In the genomic region with DNA sequence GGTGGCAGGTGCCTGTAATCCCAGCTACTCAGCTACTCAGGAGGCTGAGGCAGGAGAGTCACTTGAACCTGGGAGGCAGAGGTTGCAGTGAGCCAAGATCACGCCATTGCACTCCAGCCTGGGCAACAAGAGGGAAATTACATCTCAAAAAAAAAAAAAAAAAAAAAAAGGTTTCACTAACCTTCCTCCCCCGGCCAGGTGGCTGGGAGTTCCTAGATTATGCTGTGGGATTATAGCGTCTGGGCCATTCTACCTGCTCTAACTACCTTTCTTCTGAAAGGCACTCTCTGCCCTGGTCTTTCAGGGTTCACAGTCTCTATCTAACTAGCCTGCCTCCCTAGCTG, we compare ENCODE assay signal across 9 cellular contexts. TPM values are rescaled to one million over a fixed set of nuclear protein-coding genes. Genes with fewer than 3 reads are reported as not detected.
DNase-seq lines count a peak whose midpoint lies in the region; ATAC-seq and TF ChIP-seq lines count a peak whose summit lies in the region.
"Not testable (repeated sequence)": the region's sequence is repeated elsewhere in the genome, so short reads cannot be mapped to it uniquely, and the experiment has no call there.
"Had no signal": no experiment of that assay in that cellular context is flagged by ENCODE, and none has a peak within 500 bp of the region (broad histone marks: within the 10 kb centered on the region; RNA-seq: fewer than 3 reads in every experiment).

No MANE protein-coding gene starts in this region.

- H3K4me1 ChIP-seq in SK-N-SH (ENCODE audit: control insufficient read depth in 1 of 2, insufficient read depth in 2 of 2, low read depth in 1 of 2, low read length in 1 of 2); mesodermal cell (ENCODE audit: control insufficient read depth, insufficient read depth, low read length, poor library complexity, severe bottlenecking); upper lobe of right lung: not testable (repeated sequence)
- peaks cover 0 to 16% (median 6%) of the 10 kb centered on the region in 6 donors for H3K4me1 ChIP-seq in spleen

- not testable (repeated sequence) for TF ChIP-seq POLR2A in spleen (IDR thresholded peaks at IDR 0.05)

- H3K9me3 ChIP-seq in SK-N-SH; mesodermal cell (ENCODE audit: control insufficient read depth, low read length); spleen; upper lobe of right lung: not testable (repeated sequence)

- not testable (repeated sequence) for H3K9ac ChIP-seq in SK-N-SH

- not testable (repeated sequence) for H3K27me3 ChIP-seq in SK-N-SH (ENCODE audit: insufficient read depth); spleen (replicated peaks in 1 of 7); upper lobe of right lung

- H3K4me2 ChIP-seq in SK-N-SH: not testable (repeated sequence)

- H3K27ac ChIP-seq in SK-N-SH (ENCODE audit: low read depth in 2 of 2, low read length in 1 of 2): not testable (repeated sequence)
- H3K27ac ChIP-seq in mesodermal cell (ENCODE audit: low read depth, low read length, severe bottlenecking): peak overlapping the region; percentile 29
- H3K27ac ChIP-seq in spleen: peak overlapping the region in 5 of 8 donors; percentile 32 to 81 (median 33)
- H3K27ac ChIP-seq in upper lobe of right lung: peak overlapping the region; percentile 68

- H2AFZ ChIP-seq in SK-N-SH (ENCODE audit: low read depth): peak overlapping the region; percentile 29; the same call in 1 of the 2 replicates

- DNase-seq in SK-N-SH; activated T-helper 2 cell treated with anti-CD3 and anti-CD28 coated beads, Interferon-gamma antibody, Interleukin-2, Interleukin-4, amounts not matched to agents 10 μg/mL and 5 μg/mL and 100 μg/mL, durations not matched to agents 14 hours and 24 hours and 36 hours (ENCODE audit: low spot score); endothelial cell (ENCODE audit: low spot score); spleen; upper lobe of right lung: not testable (repeated sequence)

- H3K4me3 ChIP-seq in SK-N-SH (ENCODE audit: low read depth in 2 of 2, low read length in 1 of 2); mesodermal cell (ENCODE audit: extremely low read depth, insufficient read depth, low read length, poor library complexity, severe bottlenecking); spleen; upper lobe of right lung: not testable (repeated sequence)

- ATAC-seq in GM21447 (IDR thresholded peaks at IDR 0.05; ENCODE audit: unreplicated experiment): peak; percentile 12
- ATAC-seq in HG02973 (IDR thresholded peaks at IDR 0.05; ENCODE audit: unreplicated experiment): peak; percentile 27
- ATAC-seq in upper lobe of right lung: not testable (repeated sequence)

- TF ChIP-seq EP300 in SK-N-SH (IDR thresholded peaks at IDR 0.05; ENCODE audit: borderline replicate concordance in 1 of 2, low read depth in 1 of 2, low read length in 1 of 2): not testable (repeated sequence)

- WGBS in SK-N-SH (ENCODE audit: low lambda C conversion rate): 68% methylated on average over 3 of the region's 3 CpGs
- 100% methylated on average over 2 to 3 of the region's 3 CpGs for WGBS in mesodermal cell (ENCODE audit: insufficient coverage in 2 of 2), 2 experiments
- WGBS in spleen, 5 donors: 61 to 88% (median 77%) methylated on average over 3 of the region's 3 CpGs

- not testable (repeated sequence) for H4K20me1 ChIP-seq in SK-N-SH (ENCODE audit: insufficient read depth)

- H3K79me2 ChIP-seq in SK-N-SH (ENCODE audit: insufficient read depth): not testable (repeated sequence)

- H3K27me3 Mint-ChIP-seq in activated T-helper 2 cell treated with anti-CD3 and anti-CD28 coated beads, Interferon-gamma antibody, Interleukin-2, Interleukin-4, amounts not matched to agents 10 μg/mL and 5 μg/mL and 100 μg/mL, durations not matched to agents 14 hours and 24 hours and 36 hours (ENCODE audit: low read depth): peaks cover 20% of the 10 kb centered on the region
- not testable (repeated sequence) for H3K27me3 Mint-ChIP-seq in endothelial cell (ENCODE audit: unreplicated experiment)

- not testable (repeated sequence) for TF ChIP-seq CTCF in SK-N-SH (IDR thresholded peaks at IDR 0.05); endothelial cell (IDR thresholded peaks at IDR 0.05; ENCODE audit: unreplicated experiment); spleen (IDR thresholded peaks at IDR 0.05 in 8 of 11, conservative IDR thresholded peaks at IDR 0.05 in 3 of 11); upper lobe of right lung (IDR thresholded peaks at IDR 0.05)

- not testable (repeated sequence) for TF ChIP-seq RAD21 in SK-N-SH (IDR thresholded peaks at IDR 0.05; ENCODE audit: low read length)

- not testable (repeated sequence) for H3K4me3 Mint-ChIP-seq in activated T-helper 2 cell treated with anti-CD3 and anti-CD28 coated beads, Interferon-gamma antibody, Interleukin-2, Interleukin-4, amounts not matched to agents 10 μg/mL and 5 μg/mL and 100 μg/mL, durations not matched to agents 14 hours and 24 hours and 36 hours (ENCODE audit: low read depth)
- H3K4me3 Mint-ChIP-seq in endothelial cell (ENCODE audit: unreplicated experiment): peak overlapping the region; percentile 35

- intact Hi-C loops in activated T-helper 2 cell treated with anti-CD3 and anti-CD28 coated beads, Interferon-gamma antibody, Interleukin-2, Interleukin-4, amounts not matched to agents 10 μg/mL and 5 μg/mL and 100 μg/mL, durations not matched to agents 14 hours and 24 hours and 36 hours (cut with micrococcal nuclease); spleen (cut with DNase I; ENCODE audit: low total_unique reads); upper lobe of right lung (cut with DNase I): not testable (repeated sequence)

- not testable (repeated sequence) for H3K36me3 Mint-ChIP-seq in activated T-helper 2 cell treated with anti-CD3 and anti-CD28 coated beads, Interferon-gamma antibody, Interleukin-2, Interleukin-4, amounts not matched to agents 10 μg/mL and 5 μg/mL and 100 μg/mL, durations not matched to agents 14 hours and 24 hours and 36 hours (ENCODE audit: low read depth); endothelial cell (ENCODE audit: low read depth, unreplicated experiment)

- not testable (repeated sequence) for H3K9me3 Mint-ChIP-seq in activated T-helper 2 cell treated with anti-CD3 and anti-CD28 coated beads, Interferon-gamma antibody, Interleukin-2, Interleukin-4, amounts not matched to agents 10 μg/mL and 5 μg/mL and 100 μg/mL, durations not matched to agents 14 hours and 24 hours and 36 hours; endothelial cell (ENCODE audit: unreplicated experiment)

- not testable (repeated sequence) for H3F3A ChIP-seq in SK-N-SH (replicated peaks; ENCODE audit: insufficient read depth)

- H3K36me3 ChIP-seq in SK-N-SH (replicated peaks in 1 of 2; ENCODE audit: control insufficient read depth in 1 of 2, insufficient read depth in 2 of 2, low read length in 1 of 2); mesodermal cell (ENCODE audit: control insufficient read depth, insufficient read depth, low read length); spleen; upper lobe of right lung: not testable (repeated sequence)

- peak overlapping the region; percentile 24 for H3K27ac Mint-ChIP-seq in activated T-helper 2 cell treated with anti-CD3 and anti-CD28 coated beads, Interferon-gamma antibody, Interleukin-2, Interleukin-4, amounts not matched to agents 10 μg/mL and 5 μg/mL and 100 μg/mL, durations not matched to agents 14 hours and 24 hours and 36 hours
- H3K27ac Mint-ChIP-seq in endothelial cell (ENCODE audit: unreplicated experiment): peak overlapping the region; percentile 97

- not testable (repeated sequence) for H3K9me2 ChIP-seq in SK-N-SH

- CTCF ChIA-PET in SK-N-SH (lab: Yijun Ruan, JAX): not testable (repeated sequence)

- POLR2A ChIA-PET in SK-N-SH (lab: Yijun Ruan, JAX): interaction anchor here (0.6 kb wide), 1 partner anchor 12 kb away, joined by 3 read pairs; no protein-coding TSS in a partner anchor

- H3K4me1 Mint-ChIP-seq in activated T-helper 2 cell treated with anti-CD3 and anti-CD28 coated beads, Interferon-gamma antibody, Interleukin-2, Interleukin-4, amounts not matched to agents 10 μg/mL and 5 μg/mL and 100 μg/mL, durations not matched to agents 14 hours and 24 hours and 36 hours (ENCODE audit: low read depth): not testable (repeated sequence)
- peaks cover 29% of the 10 kb centered on the region for H3K4me1 Mint-ChIP-seq in endothelial cell (ENCODE audit: unreplicated experiment)

RNA-seq across cellular contexts. Expression of gene TM6SF1, which starts 15.5 kb away (rescaled TPM):
- polyA plus RNA-seq in SK-N-SH (2012; rRNA removed) (0.12 and 0.16 TPM in 2 replicates), spleen (1 to 10 TPM; 4.5 to 5.9 (median 5.5) TPM)
- polyA plus RNA-seq in SK-N-SH (2012; cell fraction: cytosol; rRNA removed): 0.05 and 0.08 TPM in 2 replicates
- 0.04 and 0.08 TPM in 2 replicates for polyA plus RNA-seq in SK-N-SH (2012; cell fraction: nucleus; rRNA removed)
- total RNA-seq in activated T-helper 2 cell treated with anti-CD3 and anti-CD28 coated beads, Interferon-gamma antibody, Interleukin-2, Interleukin-4, amounts not matched to agents 10 μg/mL and 5 μg/mL and 100 μg/mL, durations not matched to agents 14 hours and 24 hours and 36 hours: 1.7 and 3.3 TPM in 2 replicates
- total RNA-seq in endothelial cell (ENCODE audit: unreplicated experiment) (6.0 TPM), spleen (10 to 100 TPM in 5 of 7 donors, 1 to 10 TPM in 2; 7.0 to 15.0 (median 12.2) TPM), upper lobe of right lung (25.4 TPM)
- 4.1 TPM for polyA plus RNA-seq in mesodermal cell (2013, experiment 1 of 2)
- 3.0 TPM for polyA plus RNA-seq in mesodermal cell (2013, experiment 2 of 2)
- total RNA-seq: renal cortical epithelial cell had no signal

RNA-seq across cellular contexts. Expression of gene BTBD1, which starts 24.9 kb away (rescaled TPM):
- 34.4 and 42.5 TPM in 2 replicates for polyA plus RNA-seq in SK-N-SH (2012; rRNA removed)
- polyA plus RNA-seq in SK-N-SH (2012; cell fraction: cytosol; rRNA removed): 51.2 and 56.5 TPM in 2 replicates
- 15.6 and 26.7 TPM in 2 replicates for polyA plus RNA-seq in SK-N-SH (2012; cell fraction: nucleus; rRNA removed)
- 56.8 and 59.5 TPM in 2 replicates for total RNA-seq in activated T-helper 2 cell treated with anti-CD3 and anti-CD28 coated beads, Interferon-gamma antibody, Interleukin-2, Interleukin-4, amounts not matched to agents 10 μg/mL and 5 μg/mL and 100 μg/mL, durations not matched to agents 14 hours and 24 hours and 36 hours
- 47.2 TPM for total RNA-seq in endothelial cell (ENCODE audit: unreplicated experiment)
- 55.3 TPM for polyA plus RNA-seq in mesodermal cell (2013, experiment 1 of 2)
- 55.4 TPM for polyA plus RNA-seq in mesodermal cell (2013, experiment 2 of 2)
- total RNA-seq in spleen: 10 to 100 TPM; 39.2 to 70.8 (median 48.6) TPM
- 10 to 100 TPM; 14.9 to 22.0 (median 21.5) TPM for polyA plus RNA-seq in spleen
- total RNA-seq in upper lobe of right lung: 44.6 TPM
